ENCODE assay signal across 10 cellular contexts in genomic region chr4:39514888-39515401, GRCh38. TPM values are rescaled to one million over a fixed set of nuclear protein-coding genes. Genes with fewer than 3 reads are reported as not detected.
DNase-seq lines count a peak whose midpoint lies in the region; ATAC-seq, FAIRE-seq and TF ChIP-seq lines count a peak whose summit lies in the region.
"Had no signal": no experiment of that assay in that cellular context is flagged by ENCODE, and none has a peak within 500 bp of the region (broad histone marks: within the 10 kb centered on the region; RNA-seq: fewer than 3 reads in every experiment).

No MANE protein-coding gene starts in this region.

- peaks cover 3% of the 10 kb centered on the region for H3K79me2 ChIP-seq in mammary epithelial cell (ENCODE audit: insufficient read depth, low read length)

- TF ChIP-seq CTCF in A549 (IDR thresholded peaks at IDR 0.05): no peak
- no peak for TF ChIP-seq CTCF in mammary epithelial cell (conservative IDR thresholded peaks at IDR 0.05 in 1 of 2, IDR thresholded peaks at IDR 0.05 in 1 of 2; ENCODE audit: extremely low read depth in 1 of 2, insufficient read depth in 1 of 2, low read depth in 1 of 2, low read length in 2 of 2)
- TF ChIP-seq CTCF in liver (IDR thresholded peaks at IDR 0.05; ENCODE audit: low read depth, low read length, missing input control): no peak
- no peak for TF ChIP-seq CTCF in psoas muscle (IDR thresholded peaks at IDR 0.05)
- no peak for TF ChIP-seq CTCF in uterus (IDR thresholded peaks at IDR 0.05)

- peak overlapping the region; percentile 98 to 99 for H3K27ac ChIP-seq in A549
- H3K27ac ChIP-seq in mammary epithelial cell (ENCODE audit: insufficient read depth, low read depth, low read length): peak overlapping the region; percentile 11
- H3K27ac ChIP-seq in liver (ENCODE audit: low read depth in 1 of 2, low read length in 2 of 2): peak overlapping the region; percentile 15 to 52
- H3K27ac ChIP-seq in psoas muscle: no peak overlapping the region
- no peak overlapping the region for H3K27ac ChIP-seq in uterus

- in situ Hi-C loops in mammary epithelial cell (cut with MboI; ENCODE audit: low sequenced_read_pairs in 2 of 2): no loop called here

- peak overlapping the region; percentile 68 for H3K4me2 ChIP-seq in A549
- H3K4me2 ChIP-seq in mammary epithelial cell (ENCODE audit: insufficient read depth, low read depth, low read length): no peak overlapping the region

- H3K4me1 ChIP-seq in A549: peaks cover 87% of the 10 kb centered on the region
- H3K4me1 ChIP-seq in mammary epithelial cell (ENCODE audit: insufficient read depth, low read length): no peaks in the 10 kb centered on the region
- H3K4me1 ChIP-seq in liver (ENCODE audit: control insufficient read depth in 4 of 4, insufficient read depth in 4 of 4, low read length in 3 of 4): peaks cover 4 to 8% (median 6%) of the 10 kb centered on the region in 4 donors
- H3K4me1 ChIP-seq in psoas muscle: no peaks in the 10 kb centered on the region
- H3K4me1 ChIP-seq in uterus: no peaks in the 10 kb centered on the region

- H3K4me3 ChIP-seq in A549 (peak overlapping the region; percentile 6; the same call in 1 of the 3 replicates), mammary epithelial cell (replicated peaks in 1 of 3; ENCODE audit: insufficient read depth in 1 of 3, low read depth in 2 of 3, low read length in 3 of 3) (no peak overlapping the region), liver (ENCODE audit: low read depth in 1 of 3, low read length in 3 of 3) (no peak overlapping the region), psoas muscle (no peak overlapping the region), uterus (no peak overlapping the region)

- no TSS peak for BruUV-seq in mammary epithelial cell (replicated peaks; lab: Mats Ljungman, UMichigan)

- POLR2A ChIA-PET in A549 (lab: Yijun Ruan, JAX): interaction anchor here (1.1 to 3.5 kb wide), 2 partner anchors 9 to 11 kb away, joined by 3 to 35 read pairs; partner anchors contain the start of gene UGDH

- FAIRE-seq in A549 (lab: Jason Lieb, UNC): peak; percentile 90

- H2AFZ ChIP-seq in mammary epithelial cell (ENCODE audit: low read depth, low read length): no peak overlapping the region

- no peaks in the 10 kb centered on the region for H3K9me3 ChIP-seq in A549
- no peaks in the 10 kb centered on the region for H3K9me3 ChIP-seq in mammary epithelial cell (replicated peaks; ENCODE audit: insufficient read depth, low read length)
- H3K9me3 ChIP-seq in liver (ENCODE audit: control insufficient read depth in 4 of 4, low read length in 3 of 4): no peaks in the 10 kb centered on the region
- no peaks in the 10 kb centered on the region for H3K9me3 ChIP-seq in psoas muscle
- no peaks in the 10 kb centered on the region for H3K9me3 ChIP-seq in uterus

- no peaks in the 10 kb centered on the region for H4K20me1 ChIP-seq in mammary epithelial cell (ENCODE audit: insufficient read depth, low read length)

- ATAC-seq in A549 (peak; percentile 81 to 93), psoas muscle (no peak)
- ATAC-seq: SK-N-SH treated with all-trans-retinoic acid at 6 μM for 48 hours had no signal

- peak; percentile 89 to 92 for TF ChIP-seq EP300 in A549 (IDR thresholded peaks at IDR 0.05)
- no peak for TF ChIP-seq EP300 in Ishikawa (IDR thresholded peaks at IDR 0.05; ENCODE audit: borderline replicate concordance)

- H3K9ac ChIP-seq in mammary epithelial cell (ENCODE audit: insufficient read depth, low read length) (no peak overlapping the region), liver (ENCODE audit: low read depth in 1 of 2, low read length in 2 of 2) (peak overlapping the region in 1 of 2 donors; percentile 31)

- no peak for TF ChIP-seq POLR2A in A549 (IDR thresholded peaks at IDR 0.05; ENCODE audit: low read length)
- TF ChIP-seq POLR2A in uterus (IDR thresholded peaks at IDR 0.05): no peak

- dilution Hi-C loops in mammary epithelial cell (cut with HindIII; ENCODE audit: low sequenced_read_pairs): no loop called here

- CTCF ChIA-PET in A549 (lab: Yijun Ruan, JAX): interaction anchor here (1.5 to 5.4 kb wide), 3 partner anchors 9 to 77 kb away, joined by 4 to 26 read pairs (median 5); no protein-coding TSS in a partner anchor
- CTCF ChIA-PET in mammary epithelial cell (lab: Charles Lee; ENCODE audit: low non-redundant PET): no interaction called here

- H3K27me3 ChIP-seq in mammary epithelial cell (ENCODE audit: insufficient read depth, low read length) (no peaks in the 10 kb centered on the region), liver (ENCODE audit: control insufficient read depth in 4 of 4, insufficient read depth in 4 of 4, low read length in 3 of 4) (no peaks in the 10 kb centered on the region), psoas muscle (ENCODE audit: insufficient read depth in 3 of 3, low read length in 2 of 3) (no peaks in the 10 kb centered on the region), uterus (no peaks in the 10 kb centered on the region)

- TF ChIP-seq RAD21 in A549 (conservative IDR thresholded peaks at IDR 0.05 in 1 of 2, IDR thresholded peaks at IDR 0.05 in 1 of 2) (peak; percentile 8 to 36; a peak in 3 of 5 replicates), Ishikawa (IDR thresholded peaks at IDR 0.05; ENCODE audit: low read depth) (no peak), liver (IDR thresholded peaks at IDR 0.05) (peak; percentile 41 to 54)

- H3K36me3 ChIP-seq in mammary epithelial cell (ENCODE audit: insufficient read depth, low read length) (peaks cover 19% of the 10 kb centered on the region), liver (ENCODE audit: control insufficient read depth in 4 of 4, insufficient read depth in 3 of 4, low read depth in 1 of 4, low read length in 3 of 4) (peaks cover 15 to 41% (median 30%) of the 10 kb centered on the region in 4 donors), psoas muscle (ENCODE audit: insufficient read depth in 1 of 2, low read depth in 1 of 2) (peaks cover 3 to 68% of the 10 kb centered on the region in 2 donors), uterus (no peaks in the 10 kb centered on the region)

- WGBS in A549 (ENCODE audit: missing lambda C conversion rate): 3% methylated on average over 4 of the region's 4 CpGs
- WGBS in mammary epithelial cell (ENCODE audit: low coverage, missing lambda C conversion rate): 80% methylated on average over 4 of the region's 4 CpGs
- 29% methylated on average over 4 of the region's 4 CpGs for WGBS in liver
- WGBS in psoas muscle, 3 donors: 82 to 99% (median 86%) methylated on average over 4 of the region's 4 CpGs

- DNase-seq in A549 (ENCODE audit: low read depth in 1 of 2, low spot score in 1 of 2): peak; percentile 57 to 96
- DNase-seq in mammary epithelial cell: no peak
- DNase-seq in psoas muscle: no peak
- DNase-seq in AG20443 (ENCODE audit: low spot score): no peak
- no peak for DNase-seq in uterus
- no peak for DNase-seq in NCI-H774 (lab: John Stamatoyannopoulos, UW)
- DNase-seq: activated CD4-positive, alpha-beta T cell treated with anti-CD3 and anti-CD28 coated beads, Interleukin-2, amount 50 U/mL, for 48 hours had no signal

- intact Hi-C loops in mammary epithelial cell (cut with micrococcal nuclease) (no loop called here), psoas muscle (cut with DNase I) (no loop called here), uterus (cut with DNase I; ENCODE audit: low total_unique reads) (no loop called here)

TF ChIP-seq in A549, 52 proteins besides CTCF, POLR2A, EP300 and RAD21 (continues in another document):
- TF ChIP-seq HDAC2 (IDR thresholded peaks at IDR 0.05): no peak

TF ChIP-seq in Ishikawa, 13 proteins besides CTCF, POLR2A, EP300 and RAD21:
- TF ChIP-seq TCF12 (IDR thresholded peaks at IDR 0.05; ENCODE audit: low read depth) (no peak), CEBPB (IDR thresholded peaks at IDR 0.05) (peak; percentile 91)

TF ChIP-seq in liver, 16 proteins besides CTCF, POLR2A, EP300 and RAD21 (continues in another document):
- peak; percentile 72 to 79 for TF ChIP-seq JUND (IDR thresholded peaks at IDR 0.05)

RNA-seq across cellular contexts. Expression of gene UGDH, which starts 12.3 kb away (rescaled TPM):
- polyA plus RNA-seq in A549 (2011; rRNA removed) (417 and 610 TPM in 2 replicates), A549 (2017; fragmentation: RNase III; extraction: RNeasy Plus Mini Kit Qiagen cat#74134 plus additional on column Dnase treatment) (597 to 691 TPM (median 679 TPM) in 3 replicates), mammary epithelial cell (33.4 TPM), liver (100 to 1,000 TPM in 1 of 2 donors, 10 to 100 TPM in 1; 40.5 to 127 TPM), psoas muscle (1 to 10 TPM; 2.5 to 6.6 (median 5.6) TPM)
- polyA plus RNA-seq in A549 (2012; cell fraction: cytosol; rRNA removed): 219 and 276 TPM in 2 replicates
- polyA plus RNA-seq in A549 (2012; cell fraction: nucleus; rRNA removed): 133 and 438 TPM in 2 replicates
- 250 and 294 TPM in 2 replicates for polyA minus RNA-seq in A549 (2011; rRNA and poly(A)+ RNA removed)
- total RNA-seq in mammary epithelial cell (10 to 100 TPM; 46.8 to 69.0 TPM), liver (100 to 1,000 TPM in 1 of 2 donors, 10 to 100 TPM in 1; 33.1 to 241 TPM), psoas muscle (1 to 10 TPM; 7.7 to 9.8 (median 8.9) TPM), uterus (100 to 1,000 TPM in 1 of 4 donors, 10 to 100 TPM in 3; 36.4 to 192 (median 48.9) TPM)
- 27.6 TPM for polyA minus RNA-seq in mammary epithelial cell

RNA-seq across cellular contexts. Expression of gene LIAS, which starts 56.1 kb away (rescaled TPM):
- polyA plus RNA-seq in A549 (2011; rRNA removed) (16.0 and 22.3 TPM in 2 replicates), A549 (2017; fragmentation: RNase III; extraction: RNeasy Plus Mini Kit Qiagen cat#74134 plus additional on column Dnase treatment) (11.3 to 14.5 TPM (median 12.9 TPM) in 3 replicates), mammary epithelial cell (10.5 TPM), liver (1 to 10 TPM; 9.4 to 9.7 TPM), psoas muscle (10 to 100 TPM; 18.8 to 21.4 (median 19.6) TPM)
- 7.5 and 8.6 TPM in 2 replicates for polyA plus RNA-seq in A549 (2012; cell fraction: cytosol; rRNA removed)
- 3.2 and 4.7 TPM in 2 replicates for polyA plus RNA-seq in A549 (2012; cell fraction: nucleus; rRNA removed)
- polyA minus RNA-seq in A549 (2011; rRNA and poly(A)+ RNA removed): 4.0 and 4.7 TPM in 2 replicates
- total RNA-seq in mammary epithelial cell (10 to 100 TPM in 1 of 2 donors, 1 to 10 TPM in 1; 8.5 to 17.6 TPM), liver (1 to 10 TPM; 7.1 to 9.7 TPM), psoas muscle (10 to 100 TPM; 16.2 to 25.6 (median 17.6) TPM), uterus (10 to 100 TPM in 3 of 4 donors, 1 to 10 TPM in 1; 1.8 to 16.5 (median 11.3) TPM)
- not detected for polyA minus RNA-seq in mammary epithelial cell

RNA-seq across cellular contexts. Expression of gene RPL9, which starts 56.2 kb away (rescaled TPM):
- polyA plus RNA-seq in A549 (2011; rRNA removed): 897 and 1,263 TPM in 2 replicates
- polyA plus RNA-seq in A549 (2012; cell fraction: cytosol; rRNA removed): 450 and 468 TPM in 2 replicates
- 128 and 270 TPM in 2 replicates for polyA plus RNA-seq in A549 (2012; cell fraction: nucleus; rRNA removed)
- polyA plus RNA-seq in A549 (2017; fragmentation: RNase III; extraction: RNeasy Plus Mini Kit Qiagen cat#74134 plus additional on column Dnase treatment): 785 to 851 TPM (median 786 TPM) in 3 replicates
- 64.6 and 84.5 TPM in 2 replicates for polyA minus RNA-seq in A549 (2011; rRNA and poly(A)+ RNA removed)
- 1,000 to 10,000 TPM in 1 of 2 donors, 100 to 1,000 TPM in 1; 524 to 1,844 TPM for total RNA-seq in mammary epithelial cell
- polyA plus RNA-seq in mammary epithelial cell: 1,095 TPM
- 202 TPM for polyA minus RNA-seq in mammary epithelial cell
- total RNA-seq in liver: 1,000 to 10,000 TPM in 1 of 2 donors, 100 to 1,000 TPM in 1; 732 to 1,176 TPM
- polyA plus RNA-seq in liver: 100 to 1,000 TPM; 427 to 499 TPM
- total RNA-seq in psoas muscle: 100 to 1,000 TPM; 544 to 925 (median 746) TPM
- polyA plus RNA-seq in psoas muscle: 1,000 to 10,000 TPM; 1,313 to 1,653 (median 1,550) TPM
- total RNA-seq in uterus: over 10,000 TPM in 1 of 4 donors, 1,000 to 10,000 TPM in 3; 3,607 to 16,295 (median 4,795) TPM

Comparison
In these comparisons a context has a peak if more than half of its experiments do, and no peak if none do; other contexts are left out.
1. ATAC-seq: peak in A549 (2 of 2); none in psoas muscle (0 of 4).
2. DNase-seq: peak in A549 (2 of 2); none in mammary epithelial cell (single experiment), psoas muscle (0 of 2), AG20443 (single experiment), uterus (0 of 2) and NCI-H774 (single experiment).
3. H3K27ac ChIP-seq: peak in A549 (2 of 2), mammary epithelial cell (single experiment) and liver (2 of 2); none in psoas muscle (single experiment) and uterus (0 of 2).